ENCODE assay signal across 8 cellular contexts in genomic region chr17:19744922-19745757, GRCh38. TPM values are rescaled to one million over a fixed set of nuclear protein-coding genes. Genes with fewer than 3 reads are reported as not detected.
DNase-seq lines count a peak whose midpoint lies in the region; ATAC-seq lines count a peak whose summit lies in the region.

No MANE protein-coding gene starts in this region.

- H3K9me3 ChIP-seq in esophagus (ENCODE audit: control insufficient read depth in 2 of 2, insufficient read depth in 1 of 2, low read depth in 1 of 2, low read length in 1 of 2) (no peaks in the 10 kb centered on the region), mucosa of rectum (ENCODE audit: control insufficient read depth in 2 of 2, low read length in 2 of 2) (no peaks in the 10 kb centered on the region)

- H3K36me3 ChIP-seq in esophagus (ENCODE audit: control insufficient read depth in 2 of 2, insufficient read depth in 2 of 2, low read length in 1 of 2): peaks cover 0 to 3% of the 10 kb centered on the region in 2 donors
- no peaks in the 10 kb centered on the region for H3K36me3 ChIP-seq in mucosa of rectum (ENCODE audit: control insufficient read depth in 2 of 2, insufficient read depth in 2 of 2, low read length in 2 of 2)

- H3K27ac ChIP-seq in esophagus (ENCODE audit: low read depth in 2 of 2, low read length in 1 of 2) (peak overlapping the region; percentile 95 to 96), mucosa of rectum (ENCODE audit: low read depth in 2 of 2, low read length in 2 of 2) (peak overlapping the region; percentile 84 to 85)

- H3K4me1 ChIP-seq in esophagus (ENCODE audit: control insufficient read depth in 2 of 2, insufficient read depth in 2 of 2, low read length in 1 of 2): peaks cover 14 to 26% of the 10 kb centered on the region in 2 donors
- peaks cover 23 to 30% of the 10 kb centered on the region in 2 donors for H3K4me1 ChIP-seq in mucosa of rectum (ENCODE audit: control insufficient read depth in 2 of 2, insufficient read depth in 2 of 2, low read length in 2 of 2)

- H3K27me3 ChIP-seq in esophagus (ENCODE audit: control insufficient read depth in 1 of 2, insufficient read depth in 2 of 2, low read length in 2 of 2): no peaks in the 10 kb centered on the region
- H3K27me3 ChIP-seq in mucosa of rectum (ENCODE audit: control insufficient read depth in 2 of 2, insufficient read depth in 2 of 2, low read length in 2 of 2): no peaks in the 10 kb centered on the region

- WGBS in esophagus, 2 donors: 15 to 17% methylated on average over 47 to 50 of the region's 50 CpGs

- ATAC-seq in GM21576 (IDR thresholded peaks at IDR 0.05; ENCODE audit: unreplicated experiment) (peak; percentile 59), HG02642 (IDR thresholded peaks at IDR 0.05; ENCODE audit: poor library complexity, unreplicated experiment) (no peak)

- H3K4me3 ChIP-seq in esophagus (ENCODE audit: low read depth in 1 of 2, low read length in 2 of 2) (peak overlapping the region; percentile 32 to 40), mucosa of rectum (ENCODE audit: low read length in 2 of 2) (peak overlapping the region; percentile 55 to 65)

- DNase-seq in AG20443 (ENCODE audit: low spot score) (peak; percentile 83), NCI-H82 (lab: John Stamatoyannopoulos, UW) (peak; percentile 85), activated T-cell treated with anti-CD3 and anti-CD28 coated beads for 48 hours (ENCODE audit: low read depth) (peak; percentile 87)
- peak; percentile 80 to 89 for DNase-seq in stimulated activated CD8-positive, alpha-beta memory T cell treated with anti-CD3 and anti-CD28 coated beads, Interleukin-2, amount 100 ng/mL, for 48 hours (ENCODE audit: low read depth in 2 of 2)

- H3K9ac ChIP-seq in mucosa of rectum (ENCODE audit: low read depth in 1 of 2, low read length in 2 of 2): peak overlapping the region; percentile 54 to 81

RNA-seq across cellular contexts. Expression of gene ALDH3A1, which starts 3.0 kb away (rescaled TPM):
- 100 to 1,000 TPM; 202 to 673 TPM for polyA plus RNA-seq in esophagus

RNA-seq across cellular contexts. Expression of gene SLC47A2, which starts 28.8 kb away (rescaled TPM):
- polyA plus RNA-seq in esophagus: 1 to 10 TPM; 1.1 to 2.7 TPM
